1 cellular context compared by ENCODE assay signal in genomic region chr15:89135387-89136083, GRCh38.
A peak's percentile ranks its signal among the peaks of the same experiment; 100 is the strongest.
TF ChIP-seq lines count a peak whose summit lies in the region.

No MANE protein-coding gene starts in this region.

TF ChIP-seq in HepG2, 621 proteins besides CTCF, POLR2A, EP300 and RAD21:
- TF ChIP-seq ZNF362 (CRISPR knock-in tag; IDR thresholded peaks at IDR 0.05; ENCODE audit: borderline replicate concordance) (0 out of 2 replicates have a peak, but pooled peaks have one; percentile 34), ZBTB33 (CRISPR knock-in tag; IDR thresholded peaks at IDR 0.05) (peak; percentile 41; the same call in 1 of the 2 replicates), CEBPG (CRISPR knock-in tag; IDR thresholded peaks at IDR 0.05) (0 out of 2 replicates have a peak, but pooled peaks have one; percentile 10)
TF ChIP-seq in HepG2: peak in this region for 3; not testable (repeated sequence) for 618.
